In genomic region chr21:41768371-41769042, GRCh38 we compare ENCODE assay signal across 8 cellular contexts. TPM values are rescaled to one million over a fixed set of nuclear protein-coding genes. Genes with fewer than 3 reads are reported as not detected.
DNase-seq lines count a peak whose midpoint lies in the region; ATAC-seq and TF ChIP-seq lines count a peak whose summit lies in the region.

No MANE protein-coding gene starts in this region.

- H3K27ac ChIP-seq in KOPT-K1 (ENCODE audit: low read depth, low read length, poor library complexity, severe bottlenecking) = peak overlapping the region; percentile 41
- no peak overlapping the region for H3K27ac ChIP-seq in neutrophil

- peaks cover 100% of the 10 kb centered on the region for H3K27me3 ChIP-seq in neutrophil

- DNase-seq in DMS79 treated with DMSO at 0.1 percent for 48 hours (lab: John Stamatoyannopoulos, UW) (peak; percentile 77), UCSD-AML1 (lab: John Stamatoyannopoulos, UW; ENCODE audit: unreplicated experiment) (peak; percentile 33), epithelial cell of proximal tubule (ENCODE audit: low read depth) (no peak)
- no peak for DNase-seq in effector CD4-positive, alpha-beta T cell
- no peak for DNase-seq in stimulated activated CD4-positive, alpha-beta T cell treated with anti-CD3 and anti-CD28 coated beads, Interleukin-12 subunit alpha, Interleukin-12 subunit beta, amount 100 ng/mL, for 4 hours

- TF ChIP-seq CTCF in epithelial cell of proximal tubule (conservative IDR thresholded peaks at IDR 0.05; ENCODE audit: low read depth, low read length) = peak; percentile 62
- no peak for TF ChIP-seq CTCF in neutrophil (IDR thresholded peaks at IDR 0.05)

- H3K9me3 ChIP-seq in KOPT-K1 (ENCODE audit: insufficient read depth, low read length, poor library complexity, severe bottlenecking) (no peaks in the 10 kb centered on the region), neutrophil (no peaks in the 10 kb centered on the region)

- H3K4me1 ChIP-seq in neutrophil (ENCODE audit: control insufficient read depth in 1 of 2, insufficient read depth in 1 of 2, low read depth in 1 of 2, low read length in 1 of 2) = peaks cover 21 to 44% of the 10 kb centered on the region in 2 experiments

- ATAC-seq in HG03280 (IDR thresholded peaks at IDR 0.05; ENCODE audit: unreplicated experiment) = no peak

- H3K36me3 ChIP-seq in KOPT-K1 (ENCODE audit: insufficient read depth, low read length) (no peaks in the 10 kb centered on the region), neutrophil (no peaks in the 10 kb centered on the region)

- H3K4me3 ChIP-seq in epithelial cell of proximal tubule (ENCODE audit: low read depth, low read length) = peak overlapping the region; percentile 90
- H3K4me3 ChIP-seq in neutrophil (ENCODE audit: low read depth in 1 of 2, low read length in 1 of 2) = peak overlapping the region; percentile 15 to 29

RNA-seq across cellular contexts. Expression of gene RIPK4, which starts 1.7 kb away (rescaled TPM):
- 20.2 and 23.4 TPM in 2 replicates for total RNA-seq in epithelial cell of proximal tubule

Comparison
In these comparisons a context has a peak if more than half of its experiments do, and no peak if none do; other contexts are left out.
1. DNase-seq: peak in DMS79 treated with DMSO at 0.1 percent for 48 hours (single experiment) and UCSD-AML1 (single experiment); none in epithelial cell of proximal tubule (single experiment), effector CD4-positive, alpha-beta T cell (single experiment) and stimulated activated CD4-positive, alpha-beta T cell treated with anti-CD3 and anti-CD28 coated beads, Interleukin-12 subunit alpha, Interleukin-12 subunit beta, amount 100 ng/mL, for 4 hours (single experiment).